17 cellular contexts compared by ENCODE assay signal in genomic region chr5:919356-920000, GRCh38.
"Had no signal": no experiment of that assay in that cellular context is flagged by ENCODE, and none has a peak within 500 bp of the region (broad histone marks: within the 10 kb centered on the region; RNA-seq: fewer than 3 reads in every experiment).

No MANE protein-coding gene starts in this region.

- H3K27ac ChIP-seq: colonic mucosa, heart left ventricle, sigmoid colon, suprapubic skin, upper lobe of right lung had no signal

- H3K4me1 ChIP-seq: colonic mucosa, sigmoid colon, suprapubic skin, upper lobe of right lung had no signal

- H3K9me3 ChIP-seq: colonic mucosa, sigmoid colon, suprapubic skin, upper lobe of right lung had no signal

- DNase-seq: activated CD4-positive, alpha-beta T cell treated with anti-CD3 and anti-CD28 coated beads for 48 hours; activated naive CD4-positive, alpha-beta T cell treated with anti-CD3 and anti-CD28 coated beads for 36 hours; activated T-cell treated with anti-CD3 and anti-CD28 coated beads for 4 hours; caudate nucleus; colonic mucosa; effector CD4-positive, alpha-beta T cell; heart left ventricle; left ventricle myocardium superior; mesenchymal stem cell; nephron progenitor cell; sigmoid colon; stimulated activated naive CD4-positive, alpha-beta T cell; T-helper 9 cell; upper lobe of right lung had no signal

- ATAC-seq: activated T-helper 17 cell treated with anti-CD3 and anti-CD28 coated beads, Interleukin-2, amount 50 U/mL, for 72 hours; heart left ventricle; left ventricle myocardium superior; upper lobe of right lung had no signal

- H3K27me3 ChIP-seq: colonic mucosa, sigmoid colon, upper lobe of right lung had no signal

- FAIRE-seq: frontal cortex had no signal

- H3K4me3 ChIP-seq: colonic mucosa, heart left ventricle, sigmoid colon, suprapubic skin, upper lobe of right lung had no signal

- H3K36me3 ChIP-seq: colonic mucosa, heart left ventricle, sigmoid colon, suprapubic skin, upper lobe of right lung had no signal
